9 cellular contexts compared by ENCODE assay signal in the genomic region with DNA sequence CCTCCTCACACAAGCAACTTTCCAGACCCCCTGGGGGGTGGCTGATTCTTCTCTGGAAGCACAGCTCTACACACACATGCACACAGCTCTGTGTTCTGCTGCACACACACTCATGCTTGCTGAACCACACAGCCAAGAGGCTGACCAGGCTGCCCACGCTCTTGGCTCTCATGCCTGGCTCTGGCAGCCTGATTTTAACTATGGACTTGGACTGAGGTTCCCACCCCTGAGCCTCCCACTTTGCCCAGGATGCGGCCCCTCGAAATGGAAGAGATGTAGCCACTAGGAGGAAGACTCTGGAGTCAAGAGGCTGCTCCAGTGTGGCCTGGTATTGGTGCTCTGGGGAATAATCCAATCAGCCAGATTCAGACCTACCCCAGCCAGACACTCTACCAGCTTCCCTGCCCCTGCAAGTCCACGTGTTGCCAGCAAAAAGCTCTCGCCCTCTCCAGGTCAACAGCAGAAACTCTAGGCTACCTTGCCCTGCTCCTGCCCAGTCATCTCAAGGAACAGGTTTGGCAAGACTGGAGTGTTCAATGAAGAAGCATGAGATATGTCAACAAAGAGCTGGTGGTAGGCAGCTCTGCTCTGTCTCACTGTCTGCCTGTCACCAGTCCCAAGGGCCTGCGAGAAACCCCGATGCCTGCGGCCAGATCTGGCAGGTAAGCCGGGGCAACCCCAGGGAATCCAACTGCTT. TPM values are rescaled to one million over a fixed set of nuclear protein-coding genes. Genes with fewer than 3 reads are reported as not detected.
A peak's percentile ranks its signal among the peaks of the same experiment; 100 is the strongest.
DNase-seq lines count a peak whose midpoint lies in the region; ATAC-seq and TF ChIP-seq lines count a peak whose summit lies in the region.
"Had no signal": no experiment of that assay in that cellular context is flagged by ENCODE, and none has a peak within 500 bp of the region (broad histone marks: within the 10 kb centered on the region; RNA-seq: fewer than 3 reads in every experiment).

No MANE protein-coding gene starts in this region.

- H3K27ac Mint-ChIP-seq in stimulated activated naive CD8-positive, alpha-beta T cell treated with anti-CD3 and anti-CD28 coated beads, Interleukin-15, Interleukin-2, amounts not matched to agents 100 ng/mL and 50 ng/mL, for 24 hours, result peak overlapping the region; percentile 14
- peak overlapping the region; percentile 77 to 90 for H3K27ac Mint-ChIP-seq in activated naive CD4-positive, alpha-beta T cell treated with anti-CD3 and anti-CD28 coated beads, Interleukin-2, amount 50 U/mL, for 72 hours
- H3K27ac Mint-ChIP-seq in mesothelial cell of epicardium, result peak overlapping the region; percentile 83

- H3K27ac ChIP-seq in coronary artery, result peak overlapping the region in 1 of 2 donors; percentile 44

- H3K9me3 Mint-ChIP-seq in stimulated activated naive CD8-positive, alpha-beta T cell treated with anti-CD3 and anti-CD28 coated beads, Interleukin-15, Interleukin-2, amounts not matched to agents 100 ng/mL and 50 ng/mL, for 24 hours, result no peaks in the 10 kb centered on the region
- no peaks in the 10 kb centered on the region for H3K9me3 Mint-ChIP-seq in activated naive CD4-positive, alpha-beta T cell treated with anti-CD3 and anti-CD28 coated beads, Interleukin-2, amount 50 U/mL, for 72 hours
- no peaks in the 10 kb centered on the region for H3K9me3 Mint-ChIP-seq in mesothelial cell of epicardium

- H3K27me3 Mint-ChIP-seq in stimulated activated naive CD8-positive, alpha-beta T cell treated with anti-CD3 and anti-CD28 coated beads, Interleukin-15, Interleukin-2, amounts not matched to agents 100 ng/mL and 50 ng/mL, for 24 hours, result no peaks in the 10 kb centered on the region
- no peaks in the 10 kb centered on the region for H3K27me3 Mint-ChIP-seq in mesothelial cell of epicardium (ENCODE audit: low read depth)

- no peak overlapping the region for H3K4me3 Mint-ChIP-seq in stimulated activated naive CD8-positive, alpha-beta T cell treated with anti-CD3 and anti-CD28 coated beads, Interleukin-15, Interleukin-2, amounts not matched to agents 100 ng/mL and 50 ng/mL, for 24 hours
- H3K4me3 Mint-ChIP-seq in mesothelial cell of epicardium, result peak overlapping the region; percentile 15

- H3K36me3 Mint-ChIP-seq in stimulated activated naive CD8-positive, alpha-beta T cell treated with anti-CD3 and anti-CD28 coated beads, Interleukin-15, Interleukin-2, amounts not matched to agents 100 ng/mL and 50 ng/mL, for 24 hours (ENCODE audit: low read depth), result peaks cover 22% of the 10 kb centered on the region
- peaks cover 8 to 34% of the 10 kb centered on the region in 2 donors for H3K36me3 Mint-ChIP-seq in activated naive CD4-positive, alpha-beta T cell treated with anti-CD3 and anti-CD28 coated beads, Interleukin-2, amount 50 U/mL, for 72 hours
- peaks cover 13% of the 10 kb centered on the region for H3K36me3 Mint-ChIP-seq in mesothelial cell of epicardium

- no peak overlapping the region for H3K4me3 ChIP-seq in coronary artery

- no peak for ATAC-seq in stimulated activated naive CD8-positive, alpha-beta T cell treated with anti-CD3 and anti-CD28 coated beads, Interleukin-15, Interleukin-2, amounts not matched to agents 100 U/mL and 50 U/mL, for 24 hours
- ATAC-seq in activated naive CD4-positive, alpha-beta T cell treated with anti-CD3 and anti-CD28 coated beads, Interleukin-2, amount 50 U/mL, for 72 hours, result no peak
- no peak for ATAC-seq in HG02642 (IDR thresholded peaks at IDR 0.05; ENCODE audit: poor library complexity, unreplicated experiment)
- no peak for ATAC-seq in HG03097 (IDR thresholded peaks at IDR 0.05; ENCODE audit: low FRiP score, unreplicated experiment)

- no peak for DNase-seq in stimulated activated naive CD8-positive, alpha-beta T cell treated with anti-CD3 and anti-CD28 coated beads, Interleukin-15, Interleukin-2, amounts not matched to agents 100 U/mL and 50 U/mL, for 24 hours
- no peak for DNase-seq in activated naive CD4-positive, alpha-beta T cell treated with anti-CD3 and anti-CD28 coated beads, Interleukin-2, amount 50 U/mL, for 72 hours (ENCODE audit: low spot score in 2 of 2)
- DNase-seq in mesothelial cell of epicardium (ENCODE audit: low spot score in 2 of 2, unreplicated experiment in 2 of 2), result no peak
- DNase-seq in C1 segment of cervical spinal cord (lab: John Stamatoyannopoulos, UW), result no peak
- no peak for DNase-seq in coronary artery (ENCODE audit: low spot score)
- DNase-seq: SHP77 treated with DMSO at 0.1 percent for 48 hours had no signal

- peaks cover 73% of the 10 kb centered on the region for H3K4me1 Mint-ChIP-seq in stimulated activated naive CD8-positive, alpha-beta T cell treated with anti-CD3 and anti-CD28 coated beads, Interleukin-15, Interleukin-2, amounts not matched to agents 100 ng/mL and 50 ng/mL, for 24 hours (ENCODE audit: low read depth)
- peaks cover 34% of the 10 kb centered on the region for H3K4me1 Mint-ChIP-seq in mesothelial cell of epicardium

- TF ChIP-seq CTCF in mesothelial cell of epicardium (IDR thresholded peaks at IDR 0.05; ENCODE audit: unreplicated experiment), result no peak
- no peak for TF ChIP-seq CTCF in coronary artery (IDR thresholded peaks at IDR 0.05)

RNA-seq across cellular contexts. Expression of a gene that starts 8.8 kb away (rescaled TPM):
- total RNA-seq in activated naive CD4-positive, alpha-beta T cell treated with anti-CD3 and anti-CD28 coated beads, Interleukin-2, amount 50 U/mL, for 72 hours, result 1 to 10 TPM; 6.3 to 7.5 TPM
- total RNA-seq in mesothelial cell of epicardium, result 10.9 to 13.5 TPM (median 13.5 TPM) in 3 replicates

RNA-seq across cellular contexts. Expression of a gene that starts 28.6 kb away (rescaled TPM):
- 10 to 100 TPM; 27.2 to 36.9 TPM for total RNA-seq in activated naive CD4-positive, alpha-beta T cell treated with anti-CD3 and anti-CD28 coated beads, Interleukin-2, amount 50 U/mL, for 72 hours
- 12.8 to 15.1 TPM (median 13.7 TPM) in 3 replicates for total RNA-seq in mesothelial cell of epicardium

RNA-seq across cellular contexts. Expression of a gene that starts 31.5 kb away (rescaled TPM):
- 10 to 100 TPM; 16.1 to 40.4 TPM for total RNA-seq in activated naive CD4-positive, alpha-beta T cell treated with anti-CD3 and anti-CD28 coated beads, Interleukin-2, amount 50 U/mL, for 72 hours
- not detected in 3 replicates for total RNA-seq in mesothelial cell of epicardium

RNA-seq across cellular contexts. Expression of a gene that starts 51.6 kb away (rescaled TPM):
- total RNA-seq in activated naive CD4-positive, alpha-beta T cell treated with anti-CD3 and anti-CD28 coated beads, Interleukin-2, amount 50 U/mL, for 72 hours, result 100 to 1,000 TPM in 1 of 2 donors, 10 to 100 TPM in 1; 68.9 to 522 TPM
- total RNA-seq in mesothelial cell of epicardium, result 15.4 to 16.9 TPM (median 15.8 TPM) in 3 replicates

RNA-seq across cellular contexts. Expression of a gene that starts 58.5 kb away (rescaled TPM):
- 100 to 1,000 TPM; 229 to 281 TPM for total RNA-seq in activated naive CD4-positive, alpha-beta T cell treated with anti-CD3 and anti-CD28 coated beads, Interleukin-2, amount 50 U/mL, for 72 hours
- 142 to 154 TPM (median 151 TPM) in 3 replicates for total RNA-seq in mesothelial cell of epicardium

Comparison
In these comparisons a context has a peak if more than half of its experiments do, and no peak if none do; other contexts are left out.
1. H3K27ac Mint-ChIP-seq: peak in every context shown above with its lines; median percentile 84 in activated naive CD4-positive, alpha-beta T cell treated with anti-CD3 and anti-CD28 coated beads, Interleukin-2, amount 50 U/mL, for 72 hours; 83 in mesothelial cell of epicardium; 14 in stimulated activated naive CD8-positive, alpha-beta T cell treated with anti-CD3 and anti-CD28 coated beads, Interleukin-15, Interleukin-2, amounts not matched to agents 100 ng/mL and 50 ng/mL, for 24 hours.
2. RNA of a gene that starts 31.5 kb away (total RNA-seq): 16.1 to 40.4 TPM in activated naive CD4-positive, alpha-beta T cell treated with anti-CD3 and anti-CD28 coated beads, Interleukin-2, amount 50 U/mL, for 72 hours; not detected in mesothelial cell of epicardium; every median in the first group is over 10 times any median in the second.